19 cellular contexts compared by ENCODE assay signal in genomic region chr11:60931897-60932296, GRCh38. TPM values are rescaled to one million over a fixed set of nuclear protein-coding genes. Genes with fewer than 3 reads are reported as not detected.
DNase-seq lines count a peak whose midpoint lies in the region; ATAC-seq and TF ChIP-seq lines count a peak whose summit lies in the region.
"Had no signal": no experiment of that assay in that cellular context is flagged by ENCODE, and none has a peak within 500 bp of the region (broad histone marks: within the 10 kb centered on the region; RNA-seq: fewer than 3 reads in every experiment).

No MANE protein-coding gene starts in this region.

- H3K27me3 Mint-ChIP-seq in T-helper 17 cell: peaks cover 25% of the 10 kb centered on the region
- peaks cover 0 to 24% (median 0%) of the 10 kb centered on the region in 5 donors for H3K27me3 Mint-ChIP-seq in naive thymus-derived CD4-positive, alpha-beta T cell
- H3K27me3 Mint-ChIP-seq in Caco-2 (ENCODE audit: insufficient read depth, unreplicated experiment): no peaks in the 10 kb centered on the region

- no TSS peak for BruUV-seq in Caco-2 (replicated peaks; lab: Mats Ljungman, UMichigan)

- H3K4me3 ChIP-seq in heart left ventricle (no peak overlapping the region), upper lobe of right lung (no peak overlapping the region), Caco-2 (ENCODE audit: low read depth, low read length) (no peak overlapping the region)
- no peak overlapping the region for H3K4me3 ChIP-seq in naive thymus-derived CD4-positive, alpha-beta T cell (ENCODE audit: low read length)

- intact Hi-C loops in Right ventricle myocardium inferior (cut with DNase I): no loop called here
- intact Hi-C loops in heart left ventricle (cut with DNase I): no loop called here
- intact Hi-C loops in naive thymus-derived CD4-positive, alpha-beta T cell (cut with micrococcal nuclease): no loop called here
- intact Hi-C loops in upper lobe of right lung (cut with DNase I): no loop called here
- intact Hi-C loops in Caco-2 (cut with micrococcal nuclease; ENCODE audit: unreplicated experiment): no loop called here

- no peaks in the 10 kb centered on the region for H3K4me1 Mint-ChIP-seq in T-helper 17 cell
- peaks cover 0 to 1% (median 0%) of the 10 kb centered on the region in 7 donors for H3K4me1 Mint-ChIP-seq in naive thymus-derived CD4-positive, alpha-beta T cell
- H3K4me1 Mint-ChIP-seq in Caco-2 (ENCODE audit: low read depth, unreplicated experiment): no peaks in the 10 kb centered on the region

- CTCF ChIA-PET in naive thymus-derived CD4-positive, alpha-beta T cell (lab: Charles Lee): no interaction called here
- CTCF ChIA-PET in Caco-2 (lab: Charles Lee): no interaction called here

- H3K27me3 ChIP-seq in heart left ventricle (peaks cover 0 to under 1% (median 0%) of the 10 kb centered on the region in 9 donors), upper lobe of right lung (no peaks in the 10 kb centered on the region), Caco-2 (replicated peaks; ENCODE audit: control insufficient read depth, insufficient read depth, low read length) (no peaks in the 10 kb centered on the region)
- H3K27me3 ChIP-seq in naive thymus-derived CD4-positive, alpha-beta T cell (ENCODE audit: control insufficient read depth in 2 of 2, insufficient read depth in 2 of 2, low read length in 2 of 2): no peaks in the 10 kb centered on the region
- H3K27me3 ChIP-seq: BE2C had no signal

- H3K9me3 Mint-ChIP-seq in naive thymus-derived CD4-positive, alpha-beta T cell: no peaks in the 10 kb centered on the region
- H3K9me3 Mint-ChIP-seq in Caco-2 (ENCODE audit: unreplicated experiment): no peaks in the 10 kb centered on the region
- H3K9me3 Mint-ChIP-seq: H9 had no signal

- H3K36me3 Mint-ChIP-seq in T-helper 17 cell (ENCODE audit: low read depth) (peaks cover 3% of the 10 kb centered on the region), Caco-2 (ENCODE audit: insufficient read depth, unreplicated experiment) (peaks cover 24% of the 10 kb centered on the region)
- no peaks in the 10 kb centered on the region for H3K36me3 Mint-ChIP-seq in naive thymus-derived CD4-positive, alpha-beta T cell

- H3K4me3 Mint-ChIP-seq in T-helper 17 cell (no peak overlapping the region), Caco-2 (ENCODE audit: unreplicated experiment) (no peak overlapping the region)
- H3K4me3 Mint-ChIP-seq in naive thymus-derived CD4-positive, alpha-beta T cell: no peak overlapping the region
- H3K4me3 Mint-ChIP-seq: H9 had no signal

- TF ChIP-seq CTCF in heart left ventricle (IDR thresholded peaks at IDR 0.05) (no peak), upper lobe of right lung (IDR thresholded peaks at IDR 0.05) (no peak), Caco-2 (IDR thresholded peaks at IDR 0.05; ENCODE audit: insufficient read depth in 1 of 2, low read depth in 1 of 2, low read length in 1 of 2, severe bottlenecking in 1 of 2, unreplicated experiment in 1 of 2) (no peak)

- TF ChIP-seq POLR2A in heart left ventricle (IDR thresholded peaks at IDR 0.05): no peak

- H3K4me1 ChIP-seq in heart left ventricle (peaks cover 0 to 12% (median 6%) of the 10 kb centered on the region in 12 donors), upper lobe of right lung (peaks cover 3% of the 10 kb centered on the region), Caco-2 (no peaks in the 10 kb centered on the region)
- H3K4me1 ChIP-seq in naive thymus-derived CD4-positive, alpha-beta T cell (ENCODE audit: control insufficient read depth in 2 of 2, insufficient read depth in 2 of 2, low read length in 2 of 2): no peaks in the 10 kb centered on the region
- H3K4me1 ChIP-seq: BE2C had no signal

- H3K36me3 ChIP-seq in heart left ventricle (peaks cover 0 to 4% (median 0%) of the 10 kb centered on the region in 9 donors), upper lobe of right lung (no peaks in the 10 kb centered on the region), Caco-2 (ENCODE audit: control insufficient read depth, insufficient read depth, low read length) (peaks cover 3% of the 10 kb centered on the region)
- no peaks in the 10 kb centered on the region for H3K36me3 ChIP-seq in naive thymus-derived CD4-positive, alpha-beta T cell (ENCODE audit: control insufficient read depth in 2 of 3, insufficient read depth in 3 of 3, low read length in 3 of 3)

- ATAC-seq in Right ventricle myocardium inferior (no peak), heart left ventricle (no peak), T-helper 17 cell (peak; percentile 61), upper lobe of right lung (no peak)
- peak; percentile 9 for ATAC-seq in naive thymus-derived CD4-positive, alpha-beta T cell

- POLR2A ChIA-PET in naive thymus-derived CD4-positive, alpha-beta T cell (lab: Charles Lee): no interaction called here
- POLR2A ChIA-PET in Caco-2 (lab: Charles Lee): no interaction called here

- WGBS in heart left ventricle, 4 donors: 86 to 93% (median 91%) methylated on average over 4 to 8 of the region's 8 CpGs

- no peak overlapping the region for H3K27ac ChIP-seq in heart left ventricle
- no peak overlapping the region for H3K27ac ChIP-seq in naive thymus-derived CD4-positive, alpha-beta T cell (ENCODE audit: low read depth, low read length)
- no peak overlapping the region for H3K27ac ChIP-seq in upper lobe of right lung
- H3K27ac ChIP-seq: 22Rv1, HL-60 had no signal

- H3K9me3 ChIP-seq in heart left ventricle (no peaks in the 10 kb centered on the region), T-helper 17 cell (ENCODE audit: control insufficient read depth, low read length, poor library complexity, severe bottlenecking) (no peaks in the 10 kb centered on the region), upper lobe of right lung (no peaks in the 10 kb centered on the region), Caco-2 (no peaks in the 10 kb centered on the region)
- H3K9me3 ChIP-seq in naive thymus-derived CD4-positive, alpha-beta T cell (ENCODE audit: control insufficient read depth in 2 of 3, low read length in 3 of 3): no peaks in the 10 kb centered on the region
- H3K9me3 ChIP-seq: BE2C, SK-N-SH had no signal

- DNase-seq in Right ventricle myocardium inferior (ENCODE audit: missing footprints) (peak; percentile 56), heart left ventricle (no peak), T-helper 17 cell (no peak), upper lobe of right lung (peak; percentile 60), NCI-H2171 (lab: John Stamatoyannopoulos, UW) (no peak), ureter (ENCODE audit: low spot score) (no peak), Caco-2 (no peak)
- DNase-seq in naive thymus-derived CD4-positive, alpha-beta T cell: no peak
- DNase-seq: BE2C, DMS 273 treated with DMSO at 0.1 percent for 48 hours, GF-D8, H9, NCI-H187, NCI-H748 treated with DMSO at 0.1 percent for 48 hours, SK-N-SH had no signal

- H3K27ac Mint-ChIP-seq in T-helper 17 cell (no peak overlapping the region), Caco-2 (ENCODE audit: unreplicated experiment) (no peak overlapping the region)
- H3K27ac Mint-ChIP-seq in naive thymus-derived CD4-positive, alpha-beta T cell: no peak overlapping the region

RNA-seq across cellular contexts. Expression of gene TMEM132A, which starts 7.6 kb away (rescaled TPM):
- 6.3 TPM for total RNA-seq in Right ventricle myocardium inferior
- total RNA-seq in heart left ventricle: 10 to 100 TPM in 2 of 9 donors, 1 to 10 TPM in 7; 3.1 to 16.1 (median 8.5) TPM
- polyA plus RNA-seq in heart left ventricle: 1 to 10 TPM; 7.0 to 8.9 TPM
- not detected for total RNA-seq in T-helper 17 cell
- total RNA-seq in naive thymus-derived CD4-positive, alpha-beta T cell: under 1 TPM in 2 of 5 experiments, not detected in 3; 0.57 to 0.58 TPM
- not detected for polyA plus RNA-seq in naive thymus-derived CD4-positive, alpha-beta T cell
- total RNA-seq in upper lobe of right lung: 18.4 TPM
- total RNA-seq in ureter: 8.0 TPM
- 86.6 and 97.3 TPM in 2 replicates for total RNA-seq in Caco-2 (2022)

RNA-seq across cellular contexts. Expression of gene TMEM109, which starts 17.9 kb away (rescaled TPM):
- total RNA-seq in Right ventricle myocardium inferior: 97.5 TPM
- 100 to 1,000 TPM in 4 of 9 donors, 10 to 100 TPM in 5; 82.9 to 123 (median 96.3) TPM for total RNA-seq in heart left ventricle
- polyA plus RNA-seq in heart left ventricle: 100 to 1,000 TPM in 1 of 2 donors, 10 to 100 TPM in 1; 71.8 to 131 TPM
- 10 to 100 TPM; 42.8 to 52.7 TPM for total RNA-seq in T-helper 17 cell
- total RNA-seq in naive thymus-derived CD4-positive, alpha-beta T cell: 10 to 100 TPM; 49.8 to 99.8 (median 56.9) TPM
- polyA plus RNA-seq in naive thymus-derived CD4-positive, alpha-beta T cell: 100 to 1,000 TPM; 208 to 287 TPM
- 156 TPM for total RNA-seq in upper lobe of right lung
- 86.8 TPM for total RNA-seq in ureter
- total RNA-seq in Caco-2 (2022): 82.3 and 91.9 TPM in 2 replicates

RNA-seq across cellular contexts. Expression of gene SLC15A3, which starts 20.1 kb away (rescaled TPM):
- total RNA-seq in Right ventricle myocardium inferior: 20.8 TPM
- total RNA-seq in heart left ventricle: 10 to 100 TPM; 11.9 to 85.1 (median 19.1) TPM
- 10 to 100 TPM; 14.8 to 26.4 TPM for polyA plus RNA-seq in heart left ventricle
- total RNA-seq in T-helper 17 cell: 10 to 100 TPM in 1 of 2 donors, 1 to 10 TPM in 1; 3.5 to 11.2 TPM
- total RNA-seq in naive thymus-derived CD4-positive, alpha-beta T cell: 100 to 1,000 TPM in 1 of 5 experiments, 10 to 100 TPM in 3, 1 to 10 TPM in 1; 2.9 to 101 (median 10.8) TPM
- 1 to 10 TPM in 1 of 2 donors, under 1 TPM in 1; 0.85 to 2.6 TPM for polyA plus RNA-seq in naive thymus-derived CD4-positive, alpha-beta T cell
- total RNA-seq in upper lobe of right lung: 139 TPM
- 32.3 TPM for total RNA-seq in ureter
- 0.43 and 0.84 TPM in 2 replicates for total RNA-seq in Caco-2 (2022)
- total RNA-seq: NCI-H460 had no signal
- polyA plus RNA-seq: SK-N-SH had no signal

RNA-seq across cellular contexts. Expression of gene PRPF19, which starts 25.5 kb away (rescaled TPM):
- 41.1 TPM for total RNA-seq in Right ventricle myocardium inferior
- 10 to 100 TPM; 30.8 to 72.0 (median 40.8) TPM for total RNA-seq in heart left ventricle
- polyA plus RNA-seq in heart left ventricle: 10 to 100 TPM; 35.5 to 62.2 TPM
- total RNA-seq in T-helper 17 cell: 10 to 100 TPM; 66.7 to 87.5 TPM
- 100 to 1,000 TPM in 1 of 5 experiments, 10 to 100 TPM in 4; 72.8 to 139 (median 85.6) TPM for total RNA-seq in naive thymus-derived CD4-positive, alpha-beta T cell
- 10 to 100 TPM; 17.9 to 20.0 TPM for polyA plus RNA-seq in naive thymus-derived CD4-positive, alpha-beta T cell
- 59.8 TPM for total RNA-seq in upper lobe of right lung
- total RNA-seq in ureter: 113 TPM
- 180 and 183 TPM in 2 replicates for total RNA-seq in Caco-2 (2022)

RNA-seq across cellular contexts. Expression of gene CD6, which starts 39.6 kb away (rescaled TPM):
- total RNA-seq in Right ventricle myocardium inferior (0.22 TPM), heart left ventricle (1 to 10 TPM in 2 of 9 donors, under 1 TPM in 6, not detected in 1; 0.12 to 6.1 (median 0.40) TPM), T-helper 17 cell (100 to 1,000 TPM; 533 to 568 TPM), upper lobe of right lung (3.9 TPM), ureter (4.2 TPM), Caco-2 (2022) (0.23 TPM in 2 replicates)
- under 1 TPM; 0.08 to 0.19 TPM for polyA plus RNA-seq in heart left ventricle
- 100 to 1,000 TPM; 361 to 653 (median 430) TPM for total RNA-seq in naive thymus-derived CD4-positive, alpha-beta T cell
- polyA plus RNA-seq in naive thymus-derived CD4-positive, alpha-beta T cell: 100 to 1,000 TPM; 195 to 303 TPM
- total RNA-seq: H9, NCI-H460 had no signal
- polyA plus RNA-seq: AG04450, SK-N-SH had no signal

Comparison
In these comparisons a context has a peak if more than half of its experiments do, and no peak if none do; other contexts are left out.
1. DNase-seq: peak in Right ventricle myocardium inferior (single experiment) and upper lobe of right lung (single experiment); none in heart left ventricle (0 of 5), T-helper 17 cell (0 of 3), naive thymus-derived CD4-positive, alpha-beta T cell (0 of 9), NCI-H2171 (single experiment), ureter (single experiment) and Caco-2 (0 of 2).
2. ATAC-seq: peak in T-helper 17 cell (single experiment) and naive thymus-derived CD4-positive, alpha-beta T cell (single experiment); none in Right ventricle myocardium inferior (single experiment), heart left ventricle (0 of 4) and upper lobe of right lung (single experiment).